ENCODE assay signal across 9 cellular contexts in the genomic region with DNA sequence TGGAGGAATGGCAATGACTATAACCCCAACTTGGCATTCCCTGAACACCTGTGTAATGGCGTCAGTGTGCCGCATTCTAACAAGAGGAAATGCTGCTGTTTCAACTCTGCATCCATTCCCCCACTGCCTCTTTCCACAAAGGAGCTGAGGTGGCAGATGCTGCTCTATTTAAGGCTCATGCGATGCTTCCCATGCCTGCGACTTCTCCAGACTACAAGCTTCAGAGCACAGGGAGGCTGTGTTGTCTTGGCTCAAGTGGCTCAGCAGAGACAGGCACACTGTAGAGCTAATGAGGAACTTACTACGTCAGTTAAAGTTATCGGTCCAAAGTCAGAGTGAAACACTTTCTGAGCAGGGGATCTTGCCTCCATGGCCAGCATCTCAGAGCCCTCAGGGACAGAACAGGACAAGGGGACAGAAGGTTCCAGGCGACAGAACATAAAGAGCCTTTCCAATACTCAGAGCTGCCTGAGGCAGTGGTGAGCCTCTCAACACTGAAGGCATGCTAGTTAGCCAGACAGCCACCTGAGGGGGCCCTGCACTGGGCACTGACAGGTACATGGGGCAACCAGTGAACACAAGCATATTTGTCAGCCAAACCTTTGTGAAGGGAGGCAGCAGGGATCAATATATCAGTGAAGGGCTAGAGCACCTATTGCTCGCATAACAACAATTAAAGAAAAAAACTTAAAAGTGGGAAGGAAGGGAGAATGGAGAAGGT. TPM values are rescaled to one million over a fixed set of nuclear protein-coding genes. Genes with fewer than 3 reads are reported as not detected.
DNase-seq lines count a peak whose midpoint lies in the region; ATAC-seq and TF ChIP-seq lines count a peak whose summit lies in the region.
"Had no signal": no experiment of that assay in that cellular context is flagged by ENCODE, and none has a peak within 500 bp of the region (broad histone marks: within the 10 kb centered on the region; RNA-seq: fewer than 3 reads in every experiment).

No MANE protein-coding gene starts in this region.

- H3K4me3 Mint-ChIP-seq in CD4-positive, CD25-positive, alpha-beta regulatory T cell, result peak overlapping the region; percentile 56 to 84 (median 73)
- peak overlapping the region; percentile 60 for H3K4me3 Mint-ChIP-seq in activated naive CD8-positive, alpha-beta T cell

- no peak for DNase-seq in CD4-positive, CD25-positive, alpha-beta regulatory T cell
- peak; percentile 78 for DNase-seq in Karpas-422
- no peak for DNase-seq in cerebellar nuclear complex (lab: John Stamatoyannopoulos, UW)
- DNase-seq in brain microvascular endothelial cell, result no peak
- DNase-seq: DMS79 treated with DMSO at 0.1 percent for 48 hours had no signal

- peaks cover 0 to 2% (median 0%) of the 10 kb centered on the region in 7 donors for H3K9me3 Mint-ChIP-seq in CD4-positive, CD25-positive, alpha-beta regulatory T cell
- H3K9me3 Mint-ChIP-seq in activated naive CD8-positive, alpha-beta T cell (ENCODE audit: low read depth), result no peaks in the 10 kb centered on the region

- H3K27me3 ChIP-seq in CD4-positive, CD25-positive, alpha-beta regulatory T cell (ENCODE audit: control insufficient read depth, insufficient read depth, low read length), result no peaks in the 10 kb centered on the region
- H3K27me3 ChIP-seq in Karpas-422 (ENCODE audit: low read length) (no peaks in the 10 kb centered on the region), muscle layer of colon (ENCODE audit: control insufficient read depth in 1 of 2, insufficient read depth in 2 of 2, low read length in 2 of 2) (no peaks in the 10 kb centered on the region), brain microvascular endothelial cell (replicated peaks) (no peaks in the 10 kb centered on the region)

- no peak for TF ChIP-seq CTCF in brain microvascular endothelial cell (IDR thresholded peaks at IDR 0.05; ENCODE audit: low read depth, low read length, missing control alignments)

- no peaks in the 10 kb centered on the region for H4K20me1 ChIP-seq in Karpas-422 (ENCODE audit: insufficient read depth, low read depth, low read length)

- H3K9ac ChIP-seq in Karpas-422 (ENCODE audit: low read length) (peak overlapping the region; percentile 65), muscle layer of colon (ENCODE audit: low read length) (no peak overlapping the region)

- peaks cover 24% of the 10 kb centered on the region for H3K79me2 ChIP-seq in Karpas-422 (ENCODE audit: low read length)

- H3K36me3 ChIP-seq in CD4-positive, CD25-positive, alpha-beta regulatory T cell (ENCODE audit: control insufficient read depth, insufficient read depth, low read length), result peaks cover 93% of the 10 kb centered on the region
- peaks cover 34% of the 10 kb centered on the region; the same call in 1 of the 2 replicates for H3K36me3 ChIP-seq in Karpas-422 (ENCODE audit: insufficient read depth, low read length)
- H3K36me3 ChIP-seq in muscle layer of colon (ENCODE audit: insufficient read depth, low read length), result peaks cover 62% of the 10 kb centered on the region
- H3K36me3 ChIP-seq in brain microvascular endothelial cell (replicated peaks), result peaks cover 68% of the 10 kb centered on the region

- H3K36me3 Mint-ChIP-seq in CD4-positive, CD25-positive, alpha-beta regulatory T cell, result peaks cover 44% of the 10 kb centered on the region
- peaks cover 11% of the 10 kb centered on the region for H3K36me3 Mint-ChIP-seq in activated naive CD8-positive, alpha-beta T cell

- no peaks in the 10 kb centered on the region for H3K9me2 ChIP-seq in Karpas-422 (replicated peaks; ENCODE audit: insufficient read depth, low read length)

- peaks cover 15 to 44% (median 27%) of the 10 kb centered on the region in 4 donors for H3K4me1 Mint-ChIP-seq in CD4-positive, CD25-positive, alpha-beta regulatory T cell
- H3K4me1 Mint-ChIP-seq in activated naive CD8-positive, alpha-beta T cell (ENCODE audit: low read depth), result peaks cover 40% of the 10 kb centered on the region

- peaks cover 5% of the 10 kb centered on the region for H3K27me3 Mint-ChIP-seq in CD4-positive, CD25-positive, alpha-beta regulatory T cell
- no peaks in the 10 kb centered on the region for H3K27me3 Mint-ChIP-seq in activated naive CD8-positive, alpha-beta T cell

- H3K9me3 ChIP-seq in CD4-positive, CD25-positive, alpha-beta regulatory T cell (ENCODE audit: control insufficient read depth in 2 of 2, low read length in 2 of 2), result no peaks in the 10 kb centered on the region
- H3K9me3 ChIP-seq in Karpas-422 (ENCODE audit: low read length) (no peaks in the 10 kb centered on the region), muscle layer of colon (ENCODE audit: low read length) (no peaks in the 10 kb centered on the region)

- H3K4me3 ChIP-seq in CD4-positive, CD25-positive, alpha-beta regulatory T cell (ENCODE audit: low read depth, low read length), result no peak overlapping the region
- H3K4me3 ChIP-seq in Karpas-422 (ENCODE audit: low read length) (peak overlapping the region; percentile 37; the same call in 1 of the 2 replicates), muscle layer of colon (ENCODE audit: low read depth in 1 of 2, low read length in 2 of 2) (no peak overlapping the region), brain microvascular endothelial cell (ENCODE audit: low read depth, low read length) (no peak overlapping the region)

- H3K4me1 ChIP-seq in CD4-positive, CD25-positive, alpha-beta regulatory T cell (ENCODE audit: control insufficient read depth, insufficient read depth, low read length, poor library complexity, severe bottlenecking), result peaks cover 26% of the 10 kb centered on the region
- peaks cover 67% of the 10 kb centered on the region for H3K4me1 ChIP-seq in Karpas-422 (ENCODE audit: low read length)
- H3K4me1 ChIP-seq in muscle layer of colon (ENCODE audit: insufficient read depth, low read length), result peaks cover 45% of the 10 kb centered on the region

- peak overlapping the region; percentile 76 to 98 (median 95) for H3K27ac Mint-ChIP-seq in CD4-positive, CD25-positive, alpha-beta regulatory T cell
- peak overlapping the region; percentile 95 for H3K27ac Mint-ChIP-seq in activated naive CD8-positive, alpha-beta T cell

- H2AFZ ChIP-seq in Karpas-422 (ENCODE audit: low read length), result no peak overlapping the region

- H3K27ac ChIP-seq in CD4-positive, CD25-positive, alpha-beta regulatory T cell (ENCODE audit: insufficient read depth, low read length, poor library complexity, severe bottlenecking), result peak overlapping the region; percentile 64
- H3K27ac ChIP-seq in Karpas-422 (ENCODE audit: low read length) (peak overlapping the region; percentile 96), muscle layer of colon (ENCODE audit: low read depth, low read length) (peak overlapping the region; percentile 21), brain microvascular endothelial cell (no peak overlapping the region)

- H3K4me2 ChIP-seq in Karpas-422 (ENCODE audit: low read depth, low read length, poor library complexity, severe bottlenecking), result peak overlapping the region; percentile 73

- in situ Hi-C loops in brain microvascular endothelial cell (cut with HindIII; ENCODE audit: low pct_ligation_motif_present, low sequenced_read_pairs), result no loop called here

- ATAC-seq in CD4-positive, CD25-positive, alpha-beta regulatory T cell (ENCODE audit: low read depth in 2 of 2), result no peak
- ATAC-seq in HG03521 (IDR thresholded peaks at IDR 0.05; ENCODE audit: unreplicated experiment) (no peak), HG03460 (IDR thresholded peaks at IDR 0.05; ENCODE audit: unreplicated experiment) (no peak)

RNA-seq across cellular contexts. Expression of gene TNIP1, which starts 21.8 kb away (rescaled TPM):
- 259 TPM for total RNA-seq in CD4-positive, CD25-positive, alpha-beta regulatory T cell
- 10 to 100 TPM; 46.9 to 71.5 (median 59.8) TPM for polyA plus RNA-seq in CD4-positive, CD25-positive, alpha-beta regulatory T cell
- 106 and 205 TPM in 2 replicates for total RNA-seq in Karpas-422 (2014; rRNA removed; shearing (Covaris generic); ENCODE audit: low replicate concordance)

RNA-seq across cellular contexts. Expression of gene GPX3, which starts 38.7 kb away (rescaled TPM):
- 1.2 TPM for total RNA-seq in CD4-positive, CD25-positive, alpha-beta regulatory T cell
- 1 to 10 TPM in 2 of 4 donors, under 1 TPM in 2; 0.52 to 1.3 (median 0.81) TPM for polyA plus RNA-seq in CD4-positive, CD25-positive, alpha-beta regulatory T cell
- not detected in 2 replicates for total RNA-seq in Karpas-422 (2014; rRNA removed; shearing (Covaris generic); ENCODE audit: low replicate concordance)
